Comparison of ENCODE assay signal across 8 cellular contexts in genomic region chr7:76220185-76221057, GRCh38. TPM values are rescaled to one million over a fixed set of nuclear protein-coding genes. Genes with fewer than 3 reads are reported as not detected.
DNase-seq lines count a peak whose midpoint lies in the region; ATAC-seq and TF ChIP-seq lines count a peak whose summit lies in the region.

No MANE protein-coding gene starts in this region.

- ATAC-seq in T-cell (replicated peaks in 1 of 4) = no peak
- ATAC-seq in GM19455 (IDR thresholded peaks at IDR 0.05; ENCODE audit: unreplicated experiment) = no peak
- no peak for ATAC-seq in HG03439 (IDR thresholded peaks at IDR 0.05; ENCODE audit: unreplicated experiment)

- H3K4me2 ChIP-seq in neural progenitor cell = peak overlapping the region; percentile 39

- H3K27me3 Mint-ChIP-seq in endodermal cell (ENCODE audit: insufficient read depth) (peaks cover 30% of the 10 kb centered on the region), neural progenitor cell (ENCODE audit: insufficient read depth, low read depth) (peaks cover 33% of the 10 kb centered on the region), T-cell (peaks cover 37 to 53% of the 10 kb centered on the region in 2 donors)

- H3K27me3 ChIP-seq in endodermal cell (ENCODE audit: control insufficient read depth, insufficient read depth, low read length, poor library complexity, severe bottlenecking) = peaks cover 10% of the 10 kb centered on the region
- H3K27me3 ChIP-seq in neural progenitor cell = peaks cover 7% of the 10 kb centered on the region

- no peak overlapping the region for H3K27ac ChIP-seq in endodermal cell (ENCODE audit: low read depth, low read length)
- peak overlapping the region; percentile 3 for H3K27ac ChIP-seq in neural progenitor cell

- H3K9me3 ChIP-seq in endodermal cell (ENCODE audit: control insufficient read depth, low read length) = no peaks in the 10 kb centered on the region
- H3K9me3 ChIP-seq in neural progenitor cell (ENCODE audit: low read depth) = no peaks in the 10 kb centered on the region

- 58 to 59% methylated on average over 11 to 16 of the region's 16 CpGs for WGBS in endodermal cell (ENCODE audit: insufficient coverage in 1 of 2, insufficient read length in 1 of 2), 2 experiments

- DNase-seq in Daoy (ENCODE audit: low read depth) (peak; percentile 27), NCI-H2171 (lab: John Stamatoyannopoulos, UW) (peak; percentile 87), endodermal cell (peak; percentile 90), neural progenitor cell (ENCODE audit: low spot score) (peak; percentile 81), T-cell (no peak), NK-92 (lab: John Stamatoyannopoulos, UW; ENCODE audit: unreplicated experiment) (no peak)

- H3K36me3 ChIP-seq in endodermal cell (ENCODE audit: control insufficient read depth, insufficient read depth, low read length) (no peaks in the 10 kb centered on the region), neural progenitor cell (no peaks in the 10 kb centered on the region)

- H3K4me1 Mint-ChIP-seq in endodermal cell (peaks cover 23% of the 10 kb centered on the region), neural progenitor cell (peaks cover 63% of the 10 kb centered on the region), T-cell (no peaks in the 10 kb centered on the region)

- no peak overlapping the region for H3K9ac ChIP-seq in endodermal cell (ENCODE audit: extremely low read depth, low read length, poor library complexity, severe bottlenecking)
- no peak overlapping the region for H3K9ac ChIP-seq in neural progenitor cell

- H3F3A ChIP-seq in neural progenitor cell (ENCODE audit: low read depth) = peaks cover 17% of the 10 kb centered on the region

- H4K20me1 ChIP-seq in neural progenitor cell (ENCODE audit: low read depth) = peaks cover 5% of the 10 kb centered on the region

- peak; percentile 43 for TF ChIP-seq CTCF in endodermal cell (conservative IDR thresholded peaks at IDR 0.05)
- peak; percentile 27 for TF ChIP-seq CTCF in neural progenitor cell (IDR thresholded peaks at IDR 0.05)

- no peaks in the 10 kb centered on the region for H3K36me3 Mint-ChIP-seq in endodermal cell (ENCODE audit: low read depth)
- H3K36me3 Mint-ChIP-seq in neural progenitor cell = no peaks in the 10 kb centered on the region
- H3K36me3 Mint-ChIP-seq in T-cell = no peaks in the 10 kb centered on the region

- H3K79me2 ChIP-seq in neural progenitor cell (ENCODE audit: low read depth) = no peaks in the 10 kb centered on the region

- H3K27ac Mint-ChIP-seq in endodermal cell = no peak overlapping the region
- no peak overlapping the region for H3K27ac Mint-ChIP-seq in neural progenitor cell
- no peak overlapping the region for H3K27ac Mint-ChIP-seq in T-cell

- H3K9me3 Mint-ChIP-seq in endodermal cell (no peaks in the 10 kb centered on the region), neural progenitor cell (no peaks in the 10 kb centered on the region), T-cell (no peaks in the 10 kb centered on the region)

- H3K4me3 Mint-ChIP-seq in endodermal cell = no peak overlapping the region
- H3K4me3 Mint-ChIP-seq in neural progenitor cell = no peak overlapping the region
- H3K4me3 Mint-ChIP-seq in T-cell = no peak overlapping the region

- H3K4me3 ChIP-seq in endodermal cell (ENCODE audit: low read length) = no peak overlapping the region
- H3K4me3 ChIP-seq in neural progenitor cell = no peak overlapping the region

- CTCF ChIA-PET in T-cell (lab: Charles Lee) = no interaction called here

- POLR2A ChIA-PET in T-cell (lab: Charles Lee) = no interaction called here

- H3K4me1 ChIP-seq in endodermal cell (ENCODE audit: control insufficient read depth, insufficient read depth, low read length) = peaks cover 2% of the 10 kb centered on the region
- peaks cover 31% of the 10 kb centered on the region for H3K4me1 ChIP-seq in neural progenitor cell

- peak overlapping the region; percentile 15 for H2AFZ ChIP-seq in neural progenitor cell (replicated peaks)

RNA-seq across cellular contexts. Expression of gene SRRM3, which starts 18.7 kb away (rescaled TPM):
- total RNA-seq in Daoy (2014; rRNA removed; shearing (Covaris generic)) = 0.29 and 1.8 TPM in 2 replicates
- total RNA-seq in endodermal cell (1 to 10 TPM; 4.1 to 5.0 TPM), neural progenitor cell (ENCODE audit: low replicate concordance) (2.2 and 4.6 TPM in 2 replicates), T-cell (not detected)
- polyA plus RNA-seq in endodermal cell (2013, experiment 1 of 2) = 17.7 TPM
- 15.9 TPM for polyA plus RNA-seq in endodermal cell (2013, experiment 2 of 2)

Comparison
In these comparisons a context has a peak if more than half of its experiments do, and no peak if none do; other contexts are left out.
1. DNase-seq: peak in Daoy (single experiment), NCI-H2171 (single experiment), endodermal cell (single experiment) and neural progenitor cell (single experiment); none in T-cell (0 of 34) and NK-92 (single experiment).